Comparison of ENCODE assay signal across 1 cellular context in genomic region chr6:39361657-39362486, GRCh38.
TF ChIP-seq lines count a peak whose summit lies in the region.

No MANE protein-coding gene starts in this region.

TF ChIP-seq in HepG2, 621 proteins besides CTCF, POLR2A, EP300 and RAD21 (continued from another document):
- TF ChIP-seq AGO1 (IDR thresholded peaks at IDR 0.05; ENCODE audit: low read depth, low read length, poor library complexity, severe bottlenecking) (no peak), SETDB1 (CRISPR knock-in tag; IDR thresholded peaks at IDR 0.05; ENCODE audit: borderline replicate concordance) (no peak), ZNF264 (CRISPR knock-in tag; IDR thresholded peaks at IDR 0.05) (no peak), TMF1 (CRISPR knock-in tag; IDR thresholded peaks at IDR 0.05; ENCODE audit: low read depth) (no peak), PLRG1 (conservative IDR thresholded peaks at IDR 0.05) (no peak), NR2F6 (IDR thresholded peaks at IDR 0.05) (no peak), NR2F6 (CRISPR knock-in tag; IDR thresholded peaks at IDR 0.05) (no peak), ZNF776 (CRISPR knock-in tag; IDR thresholded peaks at IDR 0.05) (no peak), ZBED4 (CRISPR knock-in tag; IDR thresholded peaks at IDR 0.05; ENCODE audit: borderline replicate concordance) (no peak), HOXA7 (CRISPR knock-in tag; IDR thresholded peaks at IDR 0.05) (no peak), TFE3 (CRISPR knock-in tag; IDR thresholded peaks at IDR 0.05) (no peak), ZNF570 (CRISPR knock-in tag; IDR thresholded peaks at IDR 0.05; ENCODE audit: borderline replicate concordance) (no peak), ZNF850 (CRISPR knock-in tag; conservative IDR thresholded peaks at IDR 0.05) (no peak), ZNF30 (CRISPR knock-in tag; IDR thresholded peaks at IDR 0.05) (no peak)
